1 cellular context compared by ENCODE assay signal in the genomic region with DNA sequence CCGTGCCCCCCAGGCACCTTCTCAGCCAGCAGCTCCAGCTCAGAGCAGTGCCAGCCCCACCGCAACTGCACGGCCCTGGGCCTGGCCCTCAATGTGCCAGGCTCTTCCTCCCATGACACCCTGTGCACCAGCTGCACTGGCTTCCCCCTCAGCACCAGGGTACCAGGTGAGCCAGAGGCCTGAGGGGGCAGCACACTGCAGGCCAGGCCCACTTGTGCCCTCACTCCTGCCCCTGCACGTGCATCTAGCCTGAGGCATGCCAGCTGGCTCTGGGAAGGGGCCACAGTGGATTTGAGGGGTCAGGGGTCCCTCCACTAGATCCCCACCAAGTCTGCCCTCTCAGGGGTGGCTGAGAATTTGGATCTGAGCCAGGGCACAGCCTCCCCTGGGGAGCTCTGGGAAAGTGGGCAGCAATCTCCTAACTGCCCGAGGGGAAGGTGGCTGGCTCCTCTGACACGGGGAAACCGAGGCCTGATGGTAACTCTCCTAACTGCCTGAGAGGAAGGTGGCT.
A peak's percentile ranks its signal among the peaks of the same experiment; 100 is the strongest.
TF ChIP-seq lines count a peak whose summit lies in the region.

No MANE protein-coding gene starts in this region.

TF ChIP-seq in HepG2, 621 proteins besides CTCF, POLR2A, EP300 and RAD21 (continues in another document):
- no peak for TF ChIP-seq ATF2 (CRISPR knock-in tag; IDR thresholded peaks at IDR 0.05)
- TF ChIP-seq, protein P1, sequence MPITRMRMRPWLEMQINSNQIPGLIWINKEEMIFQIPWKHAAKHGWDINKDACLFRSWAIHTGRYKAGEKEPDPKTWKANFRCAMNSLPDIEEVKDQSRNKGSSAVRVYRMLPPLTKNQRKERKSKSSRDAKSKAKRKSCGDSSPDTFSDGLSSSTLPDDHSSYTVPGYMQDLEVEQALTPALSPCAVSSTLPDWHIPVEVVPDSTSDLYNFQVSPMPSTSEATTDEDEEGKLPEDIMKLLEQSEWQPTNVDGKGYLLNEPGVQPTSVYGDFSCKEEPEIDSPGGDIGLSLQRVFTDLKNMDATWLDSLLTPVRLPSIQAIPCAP (CRISPR knock-in tag; IDR thresholded peaks at IDR 0.05; ENCODE audit: low read depth): no peak
- TF ChIP-seq, protein P2, sequence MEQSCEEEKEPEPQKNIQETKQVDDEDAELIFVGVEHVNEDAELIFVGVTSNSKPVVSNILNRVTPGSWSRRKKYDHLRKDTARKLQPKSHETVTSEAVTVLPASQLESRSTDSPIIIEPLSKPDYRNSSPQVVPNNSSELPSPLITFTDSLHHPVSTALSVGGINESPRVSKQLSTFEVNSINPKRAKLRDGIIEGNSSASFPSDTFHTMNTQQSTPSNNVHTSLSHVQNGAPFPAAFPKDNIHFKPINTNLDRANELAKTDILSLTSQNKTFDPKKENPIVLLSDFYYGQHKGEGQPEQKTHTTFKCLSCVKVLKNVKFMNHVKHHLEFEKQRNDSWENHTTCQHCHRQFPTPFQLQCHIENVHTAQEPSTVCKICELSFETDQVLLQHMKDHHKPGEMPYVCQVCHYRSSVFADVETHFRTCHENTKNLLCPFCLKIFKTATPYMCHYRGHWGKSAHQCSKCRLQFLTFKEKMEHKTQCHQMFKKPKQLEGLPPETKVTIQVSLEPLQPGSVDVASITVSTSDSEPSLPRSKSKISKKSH (CRISPR knock-in tag; IDR thresholded peaks at IDR 0.05; ENCODE audit: borderline replicate concordance): 0 out of 2 replicates have a peak, but pooled peaks have one; percentile 19
- no peak for TF ChIP-seq MAFG (CRISPR knock-in tag; IDR thresholded peaks at IDR 0.05)
- TF ChIP-seq THYN1 (CRISPR knock-in tag; IDR thresholded peaks at IDR 0.05; ENCODE audit: borderline replicate concordance, low read depth): no peak
- TF ChIP-seq, protein P3, sequence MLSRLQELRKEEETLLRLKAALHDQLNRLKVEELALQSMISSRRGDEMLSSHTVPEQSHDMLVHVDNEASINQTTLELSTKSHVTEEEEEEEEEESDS (CRISPR knock-in tag; IDR thresholded peaks at IDR 0.05; ENCODE audit: borderline replicate concordance): no peak
- TF ChIP-seq, protein P4, sequence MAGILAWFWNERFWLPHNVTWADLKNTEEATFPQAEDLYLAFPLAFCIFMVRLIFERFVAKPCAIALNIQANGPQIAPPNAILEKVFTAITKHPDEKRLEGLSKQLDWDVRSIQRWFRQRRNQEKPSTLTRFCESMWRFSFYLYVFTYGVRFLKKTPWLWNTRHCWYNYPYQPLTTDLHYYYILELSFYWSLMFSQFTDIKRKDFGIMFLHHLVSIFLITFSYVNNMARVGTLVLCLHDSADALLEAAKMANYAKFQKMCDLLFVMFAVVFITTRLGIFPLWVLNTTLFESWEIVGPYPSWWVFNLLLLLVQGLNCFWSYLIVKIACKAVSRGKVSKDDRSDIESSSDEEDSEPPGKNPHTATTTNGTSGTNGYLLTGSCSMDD (CRISPR knock-in tag; IDR thresholded peaks at IDR 0.05): no peak
- TF ChIP-seq ZBTB7B (CRISPR knock-in tag; IDR thresholded peaks at IDR 0.05): 0 out of 2 replicates have a peak, but pooled peaks have one; percentile 12
- TF ChIP-seq CBX1 (IDR thresholded peaks at IDR 0.05; ENCODE audit: low read depth): no peak
- no peak for TF ChIP-seq ZNF460 (CRISPR knock-in tag; IDR thresholded peaks at IDR 0.05; ENCODE audit: borderline replicate concordance)
- TF ChIP-seq KLF15 (CRISPR knock-in tag; IDR thresholded peaks at IDR 0.05; ENCODE audit: borderline replicate concordance): no peak
- no peak for TF ChIP-seq ZNF354B (CRISPR knock-in tag; IDR thresholded peaks at IDR 0.05)
- no peak for TF ChIP-seq JARID2 (CRISPR knock-in tag; IDR thresholded peaks at IDR 0.05; ENCODE audit: insufficient replicate concordance)
- no peak for TF ChIP-seq IRF2 (CRISPR knock-in tag; IDR thresholded peaks at IDR 0.05)
- TF ChIP-seq, protein P5, sequence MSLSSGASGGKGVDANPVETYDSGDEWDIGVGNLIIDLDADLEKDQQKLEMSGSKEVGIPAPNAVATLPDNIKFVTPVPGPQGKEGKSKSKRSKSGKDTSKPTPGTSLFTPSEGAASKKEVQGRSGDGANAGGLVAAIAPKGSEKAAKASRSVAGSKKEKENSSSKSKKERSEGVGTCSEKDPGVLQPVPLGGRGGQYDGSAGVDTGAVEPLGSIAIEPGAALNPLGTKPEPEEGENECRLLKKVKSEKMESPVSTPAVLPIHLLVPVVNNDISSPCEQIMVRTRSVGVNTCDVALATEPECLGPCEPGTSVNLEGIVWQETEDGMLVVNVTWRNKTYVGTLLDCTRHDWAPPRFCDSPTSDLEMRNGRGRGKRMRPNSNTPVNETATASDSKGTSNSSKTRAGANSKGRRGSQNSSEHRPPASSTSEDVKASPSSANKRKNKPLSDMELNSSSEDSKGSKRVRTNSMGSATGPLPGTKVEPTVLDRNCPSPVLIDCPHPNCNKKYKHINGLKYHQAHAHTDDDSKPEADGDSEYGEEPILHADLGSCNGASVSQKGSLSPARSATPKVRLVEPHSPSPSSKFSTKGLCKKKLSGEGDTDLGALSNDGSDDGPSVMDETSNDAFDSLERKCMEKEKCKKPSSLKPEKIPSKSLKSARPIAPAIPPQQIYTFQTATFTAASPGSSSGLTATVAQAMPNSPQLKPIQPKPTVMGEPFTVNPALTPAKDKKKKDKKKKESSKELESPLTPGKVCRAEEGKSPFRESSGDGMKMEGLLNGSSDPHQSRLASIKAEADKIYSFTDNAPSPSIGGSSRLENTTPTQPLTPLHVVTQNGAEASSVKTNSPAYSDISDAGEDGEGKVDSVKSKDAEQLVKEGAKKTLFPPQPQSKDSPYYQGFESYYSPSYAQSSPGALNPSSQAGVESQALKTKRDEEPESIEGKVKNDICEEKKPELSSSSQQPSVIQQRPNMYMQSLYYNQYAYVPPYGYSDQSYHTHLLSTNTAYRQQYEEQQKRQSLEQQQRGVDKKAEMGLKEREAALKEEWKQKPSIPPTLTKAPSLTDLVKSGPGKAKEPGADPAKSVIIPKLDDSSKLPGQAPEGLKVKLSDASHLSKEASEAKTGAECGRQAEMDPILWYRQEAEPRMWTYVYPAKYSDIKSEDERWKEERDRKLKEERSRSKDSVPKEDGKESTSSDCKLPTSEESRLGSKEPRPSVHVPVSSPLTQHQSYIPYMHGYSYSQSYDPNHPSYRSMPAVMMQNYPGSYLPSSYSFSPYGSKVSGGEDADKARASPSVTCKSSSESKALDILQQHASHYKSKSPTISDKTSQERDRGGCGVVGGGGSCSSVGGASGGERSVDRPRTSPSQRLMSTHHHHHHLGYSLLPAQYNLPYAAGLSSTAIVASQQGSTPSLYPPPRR (CRISPR knock-in tag; IDR thresholded peaks at IDR 0.05; ENCODE audit: borderline replicate concordance): peak; percentile 18; the same call in 1 of the 2 replicates
- no peak for TF ChIP-seq ZNF496 (CRISPR knock-in tag; IDR thresholded peaks at IDR 0.05; ENCODE audit: insufficient replicate concordance)
- TF ChIP-seq, protein P6, sequence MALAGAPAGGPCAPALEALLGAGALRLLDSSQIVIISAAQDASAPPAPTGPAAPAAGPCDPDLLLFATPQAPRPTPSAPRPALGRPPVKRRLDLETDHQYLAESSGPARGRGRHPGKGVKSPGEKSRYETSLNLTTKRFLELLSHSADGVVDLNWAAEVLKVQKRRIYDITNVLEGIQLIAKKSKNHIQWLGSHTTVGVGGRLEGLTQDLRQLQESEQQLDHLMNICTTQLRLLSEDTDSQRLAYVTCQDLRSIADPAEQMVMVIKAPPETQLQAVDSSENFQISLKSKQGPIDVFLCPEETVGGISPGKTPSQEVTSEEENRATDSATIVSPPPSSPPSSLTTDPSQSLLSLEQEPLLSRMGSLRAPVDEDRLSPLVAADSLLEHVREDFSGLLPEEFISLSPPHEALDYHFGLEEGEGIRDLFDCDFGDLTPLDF (CRISPR knock-in tag; IDR thresholded peaks at IDR 0.05): no peak
- TF ChIP-seq WIZ (CRISPR knock-in tag; IDR thresholded peaks at IDR 0.05): no peak
- no peak for TF ChIP-seq NCOA5 (CRISPR knock-in tag; IDR thresholded peaks at IDR 0.05)
- TF ChIP-seq ZNF136 (CRISPR knock-in tag; IDR thresholded peaks at IDR 0.05; ENCODE audit: low read depth): no peak
- no peak for TF ChIP-seq ZNF839 (CRISPR knock-in tag; IDR thresholded peaks at IDR 0.05; ENCODE audit: borderline replicate concordance)
- no peak for TF ChIP-seq ZNF432 (CRISPR knock-in tag; IDR thresholded peaks at IDR 0.05; ENCODE audit: borderline replicate concordance)
- TF ChIP-seq NFRKB (IDR thresholded peaks at IDR 0.05): no peak
- TF ChIP-seq, protein P7, sequence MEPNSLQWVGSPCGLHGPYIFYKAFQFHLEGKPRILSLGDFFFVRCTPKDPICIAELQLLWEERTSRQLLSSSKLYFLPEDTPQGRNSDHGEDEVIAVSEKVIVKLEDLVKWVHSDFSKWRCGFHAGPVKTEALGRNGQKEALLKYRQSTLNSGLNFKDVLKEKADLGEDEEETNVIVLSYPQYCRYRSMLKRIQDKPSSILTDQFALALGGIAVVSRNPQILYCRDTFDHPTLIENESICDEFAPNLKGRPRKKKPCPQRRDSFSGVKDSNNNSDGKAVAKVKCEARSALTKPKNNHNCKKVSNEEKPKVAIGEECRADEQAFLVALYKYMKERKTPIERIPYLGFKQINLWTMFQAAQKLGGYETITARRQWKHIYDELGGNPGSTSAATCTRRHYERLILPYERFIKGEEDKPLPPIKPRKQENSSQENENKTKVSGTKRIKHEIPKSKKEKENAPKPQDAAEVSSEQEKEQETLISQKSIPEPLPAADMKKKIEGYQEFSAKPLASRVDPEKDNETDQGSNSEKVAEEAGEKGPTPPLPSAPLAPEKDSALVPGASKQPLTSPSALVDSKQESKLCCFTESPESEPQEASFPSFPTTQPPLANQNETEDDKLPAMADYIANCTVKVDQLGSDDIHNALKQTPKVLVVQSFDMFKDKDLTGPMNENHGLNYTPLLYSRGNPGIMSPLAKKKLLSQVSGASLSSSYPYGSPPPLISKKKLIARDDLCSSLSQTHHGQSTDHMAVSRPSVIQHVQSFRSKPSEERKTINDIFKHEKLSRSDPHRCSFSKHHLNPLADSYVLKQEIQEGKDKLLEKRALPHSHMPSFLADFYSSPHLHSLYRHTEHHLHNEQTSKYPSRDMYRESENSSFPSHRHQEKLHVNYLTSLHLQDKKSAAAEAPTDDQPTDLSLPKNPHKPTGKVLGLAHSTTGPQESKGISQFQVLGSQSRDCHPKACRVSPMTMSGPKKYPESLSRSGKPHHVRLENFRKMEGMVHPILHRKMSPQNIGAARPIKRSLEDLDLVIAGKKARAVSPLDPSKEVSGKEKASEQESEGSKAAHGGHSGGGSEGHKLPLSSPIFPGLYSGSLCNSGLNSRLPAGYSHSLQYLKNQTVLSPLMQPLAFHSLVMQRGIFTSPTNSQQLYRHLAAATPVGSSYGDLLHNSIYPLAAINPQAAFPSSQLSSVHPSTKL (CRISPR knock-in tag; IDR thresholded peaks at IDR 0.05): no peak
- TF ChIP-seq, protein P8, sequence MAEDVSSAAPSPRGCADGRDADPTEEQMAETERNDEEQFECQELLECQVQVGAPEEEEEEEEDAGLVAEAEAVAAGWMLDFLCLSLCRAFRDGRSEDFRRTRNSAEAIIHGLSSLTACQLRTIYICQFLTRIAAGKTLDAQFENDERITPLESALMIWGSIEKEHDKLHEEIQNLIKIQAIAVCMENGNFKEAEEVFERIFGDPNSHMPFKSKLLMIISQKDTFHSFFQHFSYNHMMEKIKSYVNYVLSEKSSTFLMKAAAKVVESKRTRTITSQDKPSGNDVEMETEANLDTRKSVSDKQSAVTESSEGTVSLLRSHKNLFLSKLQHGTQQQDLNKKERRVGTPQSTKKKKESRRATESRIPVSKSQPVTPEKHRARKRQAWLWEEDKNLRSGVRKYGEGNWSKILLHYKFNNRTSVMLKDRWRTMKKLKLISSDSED (CRISPR knock-in tag; IDR thresholded peaks at IDR 0.05): no peak
- TF ChIP-seq, protein P9, sequence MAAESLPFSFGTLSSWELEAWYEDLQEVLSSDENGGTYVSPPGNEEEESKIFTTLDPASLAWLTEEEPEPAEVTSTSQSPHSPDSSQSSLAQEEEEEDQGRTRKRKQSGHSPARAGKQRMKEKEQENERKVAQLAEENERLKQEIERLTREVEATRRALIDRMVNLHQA (CRISPR knock-in tag; IDR thresholded peaks at IDR 0.05): no peak
- TF ChIP-seq ZNF180 (CRISPR knock-in tag; IDR thresholded peaks at IDR 0.05; ENCODE audit: borderline replicate concordance, low read depth): no peak
- no peak for TF ChIP-seq PHB2 (IDR thresholded peaks at IDR 0.05; ENCODE audit: partially characterized antibody)
- TF ChIP-seq, protein P10, sequence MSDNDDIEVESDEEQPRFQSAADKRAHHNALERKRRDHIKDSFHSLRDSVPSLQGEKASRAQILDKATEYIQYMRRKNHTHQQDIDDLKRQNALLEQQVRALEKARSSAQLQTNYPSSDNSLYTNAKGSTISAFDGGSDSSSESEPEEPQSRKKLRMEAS (IDR thresholded peaks at IDR 0.05): no peak
- no peak for TF ChIP-seq NFE2L1 (CRISPR knock-in tag; IDR thresholded peaks at IDR 0.05; ENCODE audit: borderline replicate concordance)
- TF ChIP-seq ZNF644 (CRISPR knock-in tag; IDR thresholded peaks at IDR 0.05; ENCODE audit: low read depth): no peak
- TF ChIP-seq, protein P11, sequence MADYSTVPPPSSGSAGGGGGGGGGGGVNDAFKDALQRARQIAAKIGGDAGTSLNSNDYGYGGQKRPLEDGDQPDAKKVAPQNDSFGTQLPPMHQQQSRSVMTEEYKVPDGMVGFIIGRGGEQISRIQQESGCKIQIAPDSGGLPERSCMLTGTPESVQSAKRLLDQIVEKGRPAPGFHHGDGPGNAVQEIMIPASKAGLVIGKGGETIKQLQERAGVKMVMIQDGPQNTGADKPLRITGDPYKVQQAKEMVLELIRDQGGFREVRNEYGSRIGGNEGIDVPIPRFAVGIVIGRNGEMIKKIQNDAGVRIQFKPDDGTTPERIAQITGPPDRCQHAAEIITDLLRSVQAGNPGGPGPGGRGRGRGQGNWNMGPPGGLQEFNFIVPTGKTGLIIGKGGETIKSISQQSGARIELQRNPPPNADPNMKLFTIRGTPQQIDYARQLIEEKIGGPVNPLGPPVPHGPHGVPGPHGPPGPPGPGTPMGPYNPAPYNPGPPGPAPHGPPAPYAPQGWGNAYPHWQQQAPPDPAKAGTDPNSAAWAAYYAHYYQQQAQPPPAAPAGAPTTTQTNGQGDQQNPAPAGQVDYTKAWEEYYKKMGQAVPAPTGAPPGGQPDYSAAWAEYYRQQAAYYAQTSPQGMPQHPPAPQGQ (CRISPR knock-in tag; IDR thresholded peaks at IDR 0.05; ENCODE audit: borderline replicate concordance): 0 out of 2 replicates have a peak, but pooled peaks have one; percentile 19
- 0 out of 2 replicates have a peak, but pooled peaks have one; percentile 30 for TF ChIP-seq ARNTL (CRISPR knock-in tag; IDR thresholded peaks at IDR 0.05)
- TF ChIP-seq HOXA5 (CRISPR knock-in tag; IDR thresholded peaks at IDR 0.05): no peak
- no peak for TF ChIP-seq ZNF629 (CRISPR knock-in tag; conservative IDR thresholded peaks at IDR 0.05)
- no peak for TF ChIP-seq HOXA3 (CRISPR knock-in tag; IDR thresholded peaks at IDR 0.05)
- no peak for TF ChIP-seq ZNF781 (CRISPR knock-in tag; IDR thresholded peaks at IDR 0.05; ENCODE audit: borderline replicate concordance, not compliant biosample characterization)
- no peak for TF ChIP-seq NCOA1 (CRISPR knock-in tag; IDR thresholded peaks at IDR 0.05)
- no peak for TF ChIP-seq HDAC2 (CRISPR knock-in tag; IDR thresholded peaks at IDR 0.05)
- TF ChIP-seq TMF1 (CRISPR knock-in tag; IDR thresholded peaks at IDR 0.05; ENCODE audit: low read depth): no peak
- no peak for TF ChIP-seq ESRRA (CRISPR knock-in tag; IDR thresholded peaks at IDR 0.05; ENCODE audit: low read depth)
- no peak for TF ChIP-seq TEAD2 (CRISPR knock-in tag; IDR thresholded peaks at IDR 0.05)
